In genomic region chr10:121077331-121077730, GRCh38 we compare ENCODE assay signal across 14 cellular contexts.
DNase-seq lines count a peak whose midpoint lies in the region; ATAC-seq and TF ChIP-seq lines count a peak whose summit lies in the region.
"Had no signal": no experiment of that assay in that cellular context is flagged by ENCODE, and none has a peak within 500 bp of the region (broad histone marks: within the 10 kb centered on the region; RNA-seq: fewer than 3 reads in every experiment).

No MANE protein-coding gene starts in this region.

- CTCF ChIA-PET in MCF 10A (lab: Yijun Ruan, JAX): interaction anchor here (0.6 to 2.5 kb wide), 2 partner anchors 128 to 529 kb away, joined by 4 to 8 read pairs; no protein-coding TSS in a partner anchor

- peak; percentile 92 for DNase-seq in MV-4-11 (lab: John Stamatoyannopoulos, UW)
- DNase-seq in MCF 10A (ENCODE audit: unreplicated experiment): peak; percentile 96
- peak; percentile 88 for DNase-seq in islet precursor cell
- peak in 1 of 2 donors; percentile 80 for DNase-seq in suprapubic skin (ENCODE audit: low spot score in 2 of 2)
- no peak for DNase-seq in COR-L47 (lab: John Stamatoyannopoulos, UW)
- DNase-seq in T-helper 17 cell: no peak
- no peak for DNase-seq in DMS 273 treated with DMSO at 0.1 percent for 48 hours (lab: John Stamatoyannopoulos, UW)
- DNase-seq: activated CD4-positive, alpha-beta T cell treated with anti-CD3 and anti-CD28 coated beads, Interleukin-2, amount 50 U/mL, for 1 hour; activated naive CD4-positive, alpha-beta T cell; NCI-H1436; NCI-H748 treated with DMSO at 0.1 percent for 48 hours; T-helper 1 cell had no signal

- peaks cover 41% of the 10 kb centered on the region for H3K4me1 Mint-ChIP-seq in MCF 10A (ENCODE audit: insufficient read depth, unreplicated experiment)
- no peaks in the 10 kb centered on the region for H3K4me1 Mint-ChIP-seq in T-helper 17 cell

- H3K27ac Mint-ChIP-seq in MCF 10A (ENCODE audit: low read depth, unreplicated experiment) (peak overlapping the region; percentile 49), T-helper 17 cell (no peak overlapping the region)
- H3K27ac Mint-ChIP-seq: progenitor cell of endocrine pancreas had no signal

- no peaks in the 10 kb centered on the region for H3K9me3 ChIP-seq in suprapubic skin
- H3K9me3 ChIP-seq in T-helper 17 cell (ENCODE audit: control insufficient read depth, low read length, poor library complexity, severe bottlenecking): no peaks in the 10 kb centered on the region

- no peaks in the 10 kb centered on the region for H3K36me3 Mint-ChIP-seq in MCF 10A (ENCODE audit: insufficient read depth, unreplicated experiment)
- no peaks in the 10 kb centered on the region for H3K36me3 Mint-ChIP-seq in T-helper 17 cell (ENCODE audit: low read depth)

- no peak for TF ChIP-seq EP300 in suprapubic skin (IDR thresholded peaks at IDR 0.05)

- peak overlapping the region; percentile 49 for H3K4me3 Mint-ChIP-seq in MCF 10A (ENCODE audit: unreplicated experiment)
- no peak overlapping the region for H3K4me3 Mint-ChIP-seq in T-helper 17 cell

- H3K4me3 ChIP-seq in suprapubic skin: no peak overlapping the region

- H3K27ac ChIP-seq in suprapubic skin: peak overlapping the region; percentile 36

- ATAC-seq in T-helper 17 cell: no peak
- ATAC-seq in GM21515 (IDR thresholded peaks at IDR 0.05; ENCODE audit: unreplicated experiment): no peak

- H3K27me3 ChIP-seq in suprapubic skin: no peaks in the 10 kb centered on the region

- H3K4me1 ChIP-seq in suprapubic skin: peaks cover 34% of the 10 kb centered on the region

- H3K9me3 Mint-ChIP-seq in MCF 10A (ENCODE audit: unreplicated experiment): no peaks in the 10 kb centered on the region

- TF ChIP-seq CTCF in MCF 10A (IDR thresholded peaks at IDR 0.05; ENCODE audit: unreplicated experiment) (no peak), suprapubic skin (IDR thresholded peaks at IDR 0.05) (no peak)

- BruUV-seq in MCF 10A (replicated peaks; lab: Mats Ljungman, UMichigan): no TSS peak

- no peak for TF ChIP-seq POLR2A in suprapubic skin (IDR thresholded peaks at IDR 0.05)

- intact Hi-C loops in MCF 10A (cut with micrococcal nuclease): loop anchor here (1.0 to 5.0 kb wide), 2 partner anchors 8 to 130 kb away; no protein-coding TSS in a partner anchor

- 35% methylated on average over 8 of the region's 8 CpGs for WGBS in suprapubic skin

- no peaks in the 10 kb centered on the region for H3K36me3 ChIP-seq in suprapubic skin

- no peaks in the 10 kb centered on the region for H3K27me3 Mint-ChIP-seq in MCF 10A (ENCODE audit: insufficient read depth, unreplicated experiment)
- peaks cover 14% of the 10 kb centered on the region for H3K27me3 Mint-ChIP-seq in T-helper 17 cell

- POLR2A ChIA-PET in MCF 10A (lab: Yijun Ruan, JAX): interaction anchor here (1.1 to 2.9 kb wide), 6 partner anchors 8 to 112 kb away, joined by 3 to 15 read pairs (median 6); no protein-coding TSS in a partner anchor

Comparison
In these comparisons a context has a peak if more than half of its experiments do, and no peak if none do; other contexts are left out.
1. DNase-seq: peak in MV-4-11 (single experiment), MCF 10A (single experiment) and islet precursor cell (single experiment); none in COR-L47 (single experiment), T-helper 17 cell (0 of 3) and DMS 273 treated with DMSO at 0.1 percent for 48 hours (single experiment).